ENCODE assay signal across 9 cellular contexts in genomic region chr9:110021891-110022290, GRCh38.
DNase-seq lines count a peak whose midpoint lies in the region; ATAC-seq and TF ChIP-seq lines count a peak whose summit lies in the region.
"Had no signal": no experiment of that assay in that cellular context is flagged by ENCODE, and none has a peak within 500 bp of the region (broad histone marks: within the 10 kb centered on the region; RNA-seq: fewer than 3 reads in every experiment).

No MANE protein-coding gene starts in this region.

- H3K9me3 Mint-ChIP-seq in activated T-cell treated with anti-CD3 and anti-CD28 coated beads, Interleukin-2, amount 50 U/mL, for 72 hours, result peaks cover 2% of the 10 kb centered on the region in 2 donors
- H3K9me3 Mint-ChIP-seq in stimulated activated effector memory CD8-positive, alpha-beta T cell treated with anti-CD3 and anti-CD28 coated beads, Interleukin-12 subunit alpha, Interleukin-12 subunit beta, amount 100 ng/mL, for 72 hours, result no peaks in the 10 kb centered on the region
- H3K9me3 Mint-ChIP-seq in HFFc6, result no peaks in the 10 kb centered on the region

- peak overlapping the region; percentile 41 for H3K27ac Mint-ChIP-seq in activated T-cell treated with anti-CD3 and anti-CD28 coated beads, Interleukin-2, amount 50 U/mL, for 72 hours
- no peak overlapping the region for H3K27ac Mint-ChIP-seq in stimulated activated effector memory CD8-positive, alpha-beta T cell treated with anti-CD3 and anti-CD28 coated beads, Interleukin-12 subunit alpha, Interleukin-12 subunit beta, amount 100 ng/mL, for 72 hours
- H3K27ac Mint-ChIP-seq in HFFc6, result no peak overlapping the region; the same call in 1 of the 2 replicates

- ATAC-seq in activated T-cell treated with anti-CD3 and anti-CD28 coated beads, Interleukin-2, amount 50 U/mL, for 72 hours (replicated peaks in 1 of 2), result peak; percentile 79 to 92
- peak; percentile 96 for ATAC-seq in HG02943 (IDR thresholded peaks at IDR 0.05; ENCODE audit: low read depth, unreplicated experiment)
- ATAC-seq in stimulated activated effector memory CD8-positive, alpha-beta T cell treated with anti-CD3 and anti-CD28 coated beads, Interleukin-12 subunit alpha, Interleukin-12 subunit beta, amount 100 ng/mL, for 72 hours, result peak; percentile 75

- no peaks in the 10 kb centered on the region for H3K36me3 Mint-ChIP-seq in activated T-cell treated with anti-CD3 and anti-CD28 coated beads, Interleukin-2, amount 50 U/mL, for 72 hours (ENCODE audit: insufficient read depth in 2 of 2)
- no peaks in the 10 kb centered on the region for H3K36me3 Mint-ChIP-seq in stimulated activated effector memory CD8-positive, alpha-beta T cell treated with anti-CD3 and anti-CD28 coated beads, Interleukin-12 subunit alpha, Interleukin-12 subunit beta, amount 100 ng/mL, for 72 hours
- peaks cover 5% of the 10 kb centered on the region; the same call in 1 of the 2 replicates for H3K36me3 Mint-ChIP-seq in HFFc6 (ENCODE audit: low read depth)

- no peaks in the 10 kb centered on the region for H3K27me3 Mint-ChIP-seq in activated T-cell treated with anti-CD3 and anti-CD28 coated beads, Interleukin-2, amount 50 U/mL, for 72 hours (ENCODE audit: low read depth)
- peaks cover 3% of the 10 kb centered on the region for H3K27me3 Mint-ChIP-seq in HFFc6 (ENCODE audit: insufficient read depth)

- H3K4me3 Mint-ChIP-seq in activated T-cell treated with anti-CD3 and anti-CD28 coated beads, Interleukin-2, amount 50 U/mL, for 72 hours, result peak overlapping the region; percentile 13 to 55
- H3K4me3 Mint-ChIP-seq in stimulated activated effector memory CD8-positive, alpha-beta T cell treated with anti-CD3 and anti-CD28 coated beads, Interleukin-12 subunit alpha, Interleukin-12 subunit beta, amount 100 ng/mL, for 72 hours, result no peak overlapping the region
- no peak overlapping the region for H3K4me3 Mint-ChIP-seq in HFFc6

- peaks cover 24% of the 10 kb centered on the region for H3K4me1 Mint-ChIP-seq in activated T-cell treated with anti-CD3 and anti-CD28 coated beads, Interleukin-2, amount 50 U/mL, for 72 hours (ENCODE audit: low read depth)
- peaks cover 5% of the 10 kb centered on the region for H3K4me1 Mint-ChIP-seq in stimulated activated effector memory CD8-positive, alpha-beta T cell treated with anti-CD3 and anti-CD28 coated beads, Interleukin-12 subunit alpha, Interleukin-12 subunit beta, amount 100 ng/mL, for 72 hours
- H3K4me1 Mint-ChIP-seq in HFFc6 (ENCODE audit: low read depth), result peaks cover 35% of the 10 kb centered on the region

- DNase-seq in activated T-cell treated with anti-CD3 and anti-CD28 coated beads, Interleukin-2, amount 50 U/mL, for 72 hours, result no peak
- no peak for DNase-seq in activated T-cell treated with anti-CD3 and anti-CD28 coated beads, Interleukin-2, amount 50 U/mL, for 48 hours
- peak; percentile 91 for DNase-seq in SIG-M5 treated with dmso at 0.1 percent for 504 hours (lab: John Stamatoyannopoulos, UW; ENCODE audit: unreplicated experiment)
- no peak for DNase-seq in stimulated activated effector memory CD8-positive, alpha-beta T cell treated with anti-CD3 and anti-CD28 coated beads, Interleukin-12 subunit alpha, Interleukin-12 subunit beta, amount 100 ng/mL, for 72 hours (ENCODE audit: low spot score in 2 of 2)
- DNase-seq in NCI-H1092 treated with DMSO at 0.1 percent for 48 hours (lab: John Stamatoyannopoulos, UW), result no peak
- DNase-seq in stimulated activated CD4-positive, alpha-beta T cell treated with anti-CD3 and anti-CD28 coated beads, Interleukin-4, amount 100 ng/mL, for 24 hours, result no peak
- no peak for DNase-seq in HFFc6
- DNase-seq: BE2C had no signal

- TF ChIP-seq CTCF in HFFc6 (IDR thresholded peaks at IDR 0.05), result no peak

Comparison
In these comparisons a context has a peak if more than half of its experiments do, and no peak if none do; other contexts are left out.
1. H3K4me3 Mint-ChIP-seq: peak in activated T-cell treated with anti-CD3 and anti-CD28 coated beads, Interleukin-2, amount 50 U/mL, for 72 hours (2 of 2); none in stimulated activated effector memory CD8-positive, alpha-beta T cell treated with anti-CD3 and anti-CD28 coated beads, Interleukin-12 subunit alpha, Interleukin-12 subunit beta, amount 100 ng/mL, for 72 hours (single experiment) and HFFc6 (single experiment).
2. Peak in every context shown above with its lines, with median percentiles within 50 percentile points of each other: ATAC-seq.